Comparison of ENCODE assay signal across 18 cellular contexts in the genomic region with DNA sequence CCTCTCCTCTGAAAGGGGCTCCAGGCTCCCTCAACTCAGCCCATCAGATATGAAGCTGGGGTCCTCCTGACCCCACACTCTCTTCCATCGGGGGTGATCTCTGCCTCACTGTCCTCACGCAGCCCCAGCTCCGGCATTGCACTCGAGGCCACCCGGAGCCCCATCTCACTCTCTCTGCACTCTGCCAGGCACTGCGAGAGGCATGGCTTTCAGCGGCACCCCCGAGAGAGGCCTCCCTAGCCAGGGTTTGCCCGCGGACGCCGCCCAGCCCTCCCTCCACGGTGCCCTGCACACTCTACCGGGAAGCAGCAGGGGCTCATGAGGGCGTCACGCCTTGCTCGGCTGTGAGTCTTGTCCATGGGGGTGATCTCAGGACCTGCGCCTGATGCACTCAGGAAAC.
"Had no signal": no experiment of that assay in that cellular context is flagged by ENCODE, and none has a peak within 500 bp of the region (broad histone marks: within the 10 kb centered on the region; RNA-seq: fewer than 3 reads in every experiment).

No MANE protein-coding gene starts in this region.

- DNase-seq: activated CD4-positive, alpha-beta T cell treated with anti-CD3 and anti-CD28 coated beads for 36 hours; activated CD4-positive, alpha-beta T cell treated with anti-CD3 and anti-CD28 coated beads, Interleukin-2, amount 50 U/mL, for 4 hours; activated CD4-positive, CD25-positive, alpha-beta regulatory T cell; activated naive CD8-positive, alpha-beta T cell treated with anti-CD3 and anti-CD28 coated beads, Interleukin-2, amount 50 U/mL, for 24 hours; activated T-cell treated with anti-CD3 and anti-CD28 coated beads, Interleukin-2, amount 50 U/mL, for 48 hours; amygdala; central memory CD4-positive, alpha-beta T cell; foreskin keratinocyte; heart left ventricle; hypothalamus; immature natural killer cell; left lung; mesendoderm; stimulated activated CD4-positive, alpha-beta T cell treated with anti-CD3 and anti-CD28 coated beads, Interleukin-12 subunit alpha, Interleukin-12 subunit beta, amount 100 ng/mL, for 4 hours; stimulated activated CD4-positive, alpha-beta T cell treated with anti-CD3 and anti-CD28 coated beads, Interleukin-4, amount 100 ng/mL, for 1 hour; stimulated activated naive CD8-positive, alpha-beta T cell treated with anti-CD3 and anti-CD28 coated beads, Interleukin-15, Interleukin-2, amounts not matched to agents 100 U/mL and 50 U/mL, for 24 hours; T-helper 1 cell; trophoblast cell had no signal
